ENCODE assay signal across 1 cellular context in genomic region chr6:34810936-34811632, GRCh38.
TF ChIP-seq lines count a peak whose summit lies in the region.

No MANE protein-coding gene starts in this region.

TF ChIP-seq in HepG2, 621 proteins besides CTCF, POLR2A, EP300 and RAD21 (continued from another document and continues in another):
- TF ChIP-seq PRDM4 (CRISPR knock-in tag; IDR thresholded peaks at IDR 0.05; ENCODE audit: borderline replicate concordance) (no peak), SMARCC2 (IDR thresholded peaks at IDR 0.05) (no peak), SUZ12 (IDR thresholded peaks at IDR 0.05; ENCODE audit: low read depth, low read length) (no peak), CEBPG (CRISPR knock-in tag; IDR thresholded peaks at IDR 0.05) (no peak), YEATS4 (CRISPR knock-in tag; IDR thresholded peaks at IDR 0.05; ENCODE audit: borderline replicate concordance) (no peak), FOXC1 (CRISPR knock-in tag; IDR thresholded peaks at IDR 0.05; ENCODE audit: borderline replicate concordance) (no peak), STAT6 (CRISPR knock-in tag; IDR thresholded peaks at IDR 0.05; ENCODE audit: borderline replicate concordance) (no peak), ZNF605 (CRISPR knock-in tag; IDR thresholded peaks at IDR 0.05) (no peak), ZNF790 (CRISPR knock-in tag; IDR thresholded peaks at IDR 0.05; ENCODE audit: borderline replicate concordance) (no peak), SOX6 (IDR thresholded peaks at IDR 0.05) (no peak), SOX6 (CRISPR knock-in tag; IDR thresholded peaks at IDR 0.05) (peak; percentile 8; the same call in 1 of the 2 replicates), SRY (CRISPR knock-in tag; IDR thresholded peaks at IDR 0.05) (no peak), PHF5A (CRISPR knock-in tag; IDR thresholded peaks at IDR 0.05; ENCODE audit: low read depth, unreplicated experiment) (no peak), FOXK1 (CRISPR knock-in tag; IDR thresholded peaks at IDR 0.05; ENCODE audit: borderline replicate concordance, low read depth) (no peak), SMAD3 (CRISPR knock-in tag; IDR thresholded peaks at IDR 0.05) (no peak), ZNF614 (CRISPR knock-in tag; IDR thresholded peaks at IDR 0.05; ENCODE audit: borderline replicate concordance) (no peak), TBP (CRISPR knock-in tag; IDR thresholded peaks at IDR 0.05) (no peak), KLF12 (CRISPR knock-in tag; IDR thresholded peaks at IDR 0.05; ENCODE audit: borderline replicate concordance) (no peak), FOSL1 (CRISPR knock-in tag; IDR thresholded peaks at IDR 0.05; ENCODE audit: borderline replicate concordance) (peak; percentile 49; the same call in 1 of the 2 replicates), ZNF687 (CRISPR knock-in tag; IDR thresholded peaks at IDR 0.05) (no peak), ZNF343 (CRISPR knock-in tag; IDR thresholded peaks at IDR 0.05) (no peak), TOE1 (CRISPR knock-in tag; IDR thresholded peaks at IDR 0.05) (no peak), ZNF292 (CRISPR knock-in tag; IDR thresholded peaks at IDR 0.05; ENCODE audit: borderline replicate concordance, low read depth) (no peak), PAX8 (CRISPR knock-in tag; IDR thresholded peaks at IDR 0.05; ENCODE audit: borderline replicate concordance) (no peak), ZNF17 (CRISPR knock-in tag; IDR thresholded peaks at IDR 0.05) (no peak), ZNF703 (CRISPR knock-in tag; IDR thresholded peaks at IDR 0.05; ENCODE audit: borderline replicate concordance) (no peak), ZNF513 (CRISPR knock-in tag; conservative IDR thresholded peaks at IDR 0.05) (no peak), CREB3 (CRISPR knock-in tag; IDR thresholded peaks at IDR 0.05) (no peak), CCDC6 (CRISPR knock-in tag; IDR thresholded peaks at IDR 0.05) (no peak), ZNF354B (CRISPR knock-in tag; IDR thresholded peaks at IDR 0.05) (no peak), ZNF251 (CRISPR knock-in tag; IDR thresholded peaks at IDR 0.05) (no peak), ZBTB8A (CRISPR knock-in tag; IDR thresholded peaks at IDR 0.05; ENCODE audit: borderline replicate concordance, low read depth) (no peak), LRRFIP1 (CRISPR knock-in tag; conservative IDR thresholded peaks at IDR 0.05) (no peak), HOMEZ (CRISPR knock-in tag; IDR thresholded peaks at IDR 0.05; ENCODE audit: low read depth) (0 out of 2 replicates have a peak, but pooled peaks have one; percentile 21), DNMT1 (CRISPR knock-in tag; IDR thresholded peaks at IDR 0.05) (no peak)
